Comparison of ENCODE assay signal across 1 cellular context in the genomic region with DNA sequence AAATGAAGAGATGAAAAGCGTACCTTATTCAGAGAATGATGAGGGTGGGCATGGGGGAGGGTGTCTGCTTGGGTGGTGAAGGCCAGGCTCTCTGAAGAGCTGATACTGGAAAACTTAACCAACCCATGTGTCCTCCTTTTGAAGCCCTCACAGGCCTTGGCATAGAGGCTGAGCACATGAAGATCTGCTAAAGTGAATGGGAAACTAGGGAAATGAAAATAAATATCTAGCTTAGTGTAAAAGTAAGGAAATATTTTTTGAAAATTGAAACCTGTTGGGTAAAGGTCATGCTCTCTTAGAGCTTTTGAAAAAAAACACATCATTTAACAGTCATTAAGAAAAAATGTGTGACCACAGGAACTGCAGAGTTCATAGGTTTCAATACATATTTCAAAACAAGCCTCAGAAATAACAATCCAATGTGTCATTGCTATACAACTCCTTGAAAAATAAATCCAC.
TF ChIP-seq lines count a peak whose summit lies in the region.

No MANE protein-coding gene starts in this region.

TF ChIP-seq in GM12878, 131 proteins besides CTCF, POLR2A, EP300 and RAD21:
- no peak for TF ChIP-seq TAF1 (IDR thresholded peaks at IDR 0.05; ENCODE audit: borderline replicate concordance, low read depth, low read length)
- TF ChIP-seq, protein P1, sequence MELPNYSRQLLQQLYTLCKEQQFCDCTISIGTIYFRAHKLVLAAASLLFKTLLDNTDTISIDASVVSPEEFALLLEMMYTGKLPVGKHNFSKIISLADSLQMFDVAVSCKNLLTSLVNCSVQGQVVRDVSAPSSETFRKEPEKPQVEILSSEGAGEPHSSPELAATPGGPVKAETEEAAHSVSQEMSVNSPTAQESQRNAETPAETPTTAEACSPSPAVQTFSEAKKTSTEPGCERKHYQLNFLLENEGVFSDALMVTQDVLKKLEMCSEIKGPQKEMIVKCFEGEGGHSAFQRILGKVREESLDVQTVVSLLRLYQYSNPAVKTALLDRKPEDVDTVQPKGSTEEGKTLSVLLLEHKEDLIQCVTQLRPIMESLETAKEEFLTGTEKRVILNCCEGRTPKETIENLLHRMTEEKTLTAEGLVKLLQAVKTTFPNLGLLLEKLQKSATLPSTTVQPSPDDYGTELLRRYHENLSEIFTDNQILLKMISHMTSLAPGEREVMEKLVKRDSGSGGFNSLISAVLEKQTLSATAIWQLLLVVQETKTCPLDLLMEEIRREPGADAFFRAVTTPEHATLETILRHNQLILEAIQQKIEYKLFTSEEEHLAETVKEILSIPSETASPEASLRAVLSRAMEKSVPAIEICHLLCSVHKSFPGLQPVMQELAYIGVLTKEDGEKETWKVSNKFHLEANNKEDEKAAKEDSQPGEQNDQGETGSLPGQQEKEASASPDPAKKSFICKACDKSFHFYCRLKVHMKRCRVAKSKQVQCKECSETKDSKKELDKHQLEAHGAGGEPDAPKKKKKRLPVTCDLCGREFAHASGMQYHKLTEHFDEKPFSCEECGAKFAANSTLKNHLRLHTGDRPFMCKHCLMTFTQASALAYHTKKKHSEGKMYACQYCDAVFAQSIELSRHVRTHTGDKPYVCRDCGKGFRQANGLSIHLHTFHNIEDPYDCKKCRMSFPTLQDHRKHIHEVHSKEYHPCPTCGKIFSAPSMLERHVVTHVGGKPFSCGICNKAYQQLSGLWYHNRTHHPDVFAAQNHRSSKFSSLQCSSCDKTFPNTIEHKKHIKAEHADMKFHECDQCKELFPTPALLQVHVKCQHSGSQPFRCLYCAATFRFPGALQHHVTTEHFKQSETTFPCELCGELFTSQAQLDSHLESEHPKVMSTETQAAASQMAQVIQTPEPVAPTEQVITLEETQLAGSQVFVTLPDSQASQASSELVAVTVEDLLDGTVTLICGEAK (IDR thresholded peaks at IDR 0.05; ENCODE audit: borderline replicate concordance) = no peak
- TF ChIP-seq PAX8 (IDR thresholded peaks at IDR 0.05) = no peak
- TF ChIP-seq FOXK2 (IDR thresholded peaks at IDR 0.05) = no peak
- no peak for TF ChIP-seq TCF12 (IDR thresholded peaks at IDR 0.05; ENCODE audit: low read depth, low read length)
- no peak for TF ChIP-seq NBN (IDR thresholded peaks at IDR 0.05)
- TF ChIP-seq RCOR1 (conservative IDR thresholded peaks at IDR 0.05; ENCODE audit: low read depth, low read length) = no peak
- TF ChIP-seq NFXL1 (IDR thresholded peaks at IDR 0.05; ENCODE audit: borderline replicate concordance) = no peak
- no peak for TF ChIP-seq IKZF1 (conservative IDR thresholded peaks at IDR 0.05)
- TF ChIP-seq YBX1 (IDR thresholded peaks at IDR 0.05) = no peak
- no peak for TF ChIP-seq ESRRA (IDR thresholded peaks at IDR 0.05; ENCODE audit: low read length)
- peak; percentile 64 for TF ChIP-seq NFIC (IDR thresholded peaks at IDR 0.05; ENCODE audit: low read depth, low read length)
- TF ChIP-seq, protein P2, sequence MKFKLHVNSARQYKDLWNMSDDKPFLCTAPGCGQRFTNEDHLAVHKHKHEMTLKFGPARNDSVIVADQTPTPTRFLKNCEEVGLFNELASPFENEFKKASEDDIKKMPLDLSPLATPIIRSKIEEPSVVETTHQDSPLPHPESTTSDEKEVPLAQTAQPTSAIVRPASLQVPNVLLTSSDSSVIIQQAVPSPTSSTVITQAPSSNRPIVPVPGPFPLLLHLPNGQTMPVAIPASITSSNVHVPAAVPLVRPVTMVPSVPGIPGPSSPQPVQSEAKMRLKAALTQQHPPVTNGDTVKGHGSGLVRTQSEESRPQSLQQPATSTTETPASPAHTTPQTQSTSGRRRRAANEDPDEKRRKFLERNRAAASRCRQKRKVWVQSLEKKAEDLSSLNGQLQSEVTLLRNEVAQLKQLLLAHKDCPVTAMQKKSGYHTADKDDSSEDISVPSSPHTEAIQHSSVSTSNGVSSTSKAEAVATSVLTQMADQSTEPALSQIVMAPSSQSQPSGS (IDR thresholded peaks at IDR 0.05; ENCODE audit: low read length) = peak; percentile 75
- TF ChIP-seq PAX5 (IDR thresholded peaks at IDR 0.05; ENCODE audit: borderline replicate concordance, low read depth, low read length) = no peak
- peak; percentile 84 for TF ChIP-seq RUNX3 (IDR thresholded peaks at IDR 0.05; ENCODE audit: low read length)
- peak; percentile 44; the same call in 1 of the 2 replicates for TF ChIP-seq IRF4 (IDR thresholded peaks at IDR 0.05; ENCODE audit: low read depth, low read length)
- 0 out of 2 replicates have a peak, but pooled peaks have one; percentile 48 for TF ChIP-seq BCL11A (IDR thresholded peaks at IDR 0.05; ENCODE audit: low read depth, low read length)
- no peak for TF ChIP-seq MEF2A (IDR thresholded peaks at IDR 0.05; ENCODE audit: insufficient read depth, low read depth, low read length)
- peak; percentile 63; the same call in 1 of the 2 replicates for TF ChIP-seq FOXM1 (IDR thresholded peaks at IDR 0.05; ENCODE audit: low read depth, low read length)
- TF ChIP-seq NRF1 (conservative IDR thresholded peaks at IDR 0.05; ENCODE audit: low read depth, low read length) = no peak
- TF ChIP-seq FOS (IDR thresholded peaks at IDR 0.05; ENCODE audit: borderline replicate concordance, extremely low read depth, insufficient read length) = no peak
- TF ChIP-seq, protein P3, sequence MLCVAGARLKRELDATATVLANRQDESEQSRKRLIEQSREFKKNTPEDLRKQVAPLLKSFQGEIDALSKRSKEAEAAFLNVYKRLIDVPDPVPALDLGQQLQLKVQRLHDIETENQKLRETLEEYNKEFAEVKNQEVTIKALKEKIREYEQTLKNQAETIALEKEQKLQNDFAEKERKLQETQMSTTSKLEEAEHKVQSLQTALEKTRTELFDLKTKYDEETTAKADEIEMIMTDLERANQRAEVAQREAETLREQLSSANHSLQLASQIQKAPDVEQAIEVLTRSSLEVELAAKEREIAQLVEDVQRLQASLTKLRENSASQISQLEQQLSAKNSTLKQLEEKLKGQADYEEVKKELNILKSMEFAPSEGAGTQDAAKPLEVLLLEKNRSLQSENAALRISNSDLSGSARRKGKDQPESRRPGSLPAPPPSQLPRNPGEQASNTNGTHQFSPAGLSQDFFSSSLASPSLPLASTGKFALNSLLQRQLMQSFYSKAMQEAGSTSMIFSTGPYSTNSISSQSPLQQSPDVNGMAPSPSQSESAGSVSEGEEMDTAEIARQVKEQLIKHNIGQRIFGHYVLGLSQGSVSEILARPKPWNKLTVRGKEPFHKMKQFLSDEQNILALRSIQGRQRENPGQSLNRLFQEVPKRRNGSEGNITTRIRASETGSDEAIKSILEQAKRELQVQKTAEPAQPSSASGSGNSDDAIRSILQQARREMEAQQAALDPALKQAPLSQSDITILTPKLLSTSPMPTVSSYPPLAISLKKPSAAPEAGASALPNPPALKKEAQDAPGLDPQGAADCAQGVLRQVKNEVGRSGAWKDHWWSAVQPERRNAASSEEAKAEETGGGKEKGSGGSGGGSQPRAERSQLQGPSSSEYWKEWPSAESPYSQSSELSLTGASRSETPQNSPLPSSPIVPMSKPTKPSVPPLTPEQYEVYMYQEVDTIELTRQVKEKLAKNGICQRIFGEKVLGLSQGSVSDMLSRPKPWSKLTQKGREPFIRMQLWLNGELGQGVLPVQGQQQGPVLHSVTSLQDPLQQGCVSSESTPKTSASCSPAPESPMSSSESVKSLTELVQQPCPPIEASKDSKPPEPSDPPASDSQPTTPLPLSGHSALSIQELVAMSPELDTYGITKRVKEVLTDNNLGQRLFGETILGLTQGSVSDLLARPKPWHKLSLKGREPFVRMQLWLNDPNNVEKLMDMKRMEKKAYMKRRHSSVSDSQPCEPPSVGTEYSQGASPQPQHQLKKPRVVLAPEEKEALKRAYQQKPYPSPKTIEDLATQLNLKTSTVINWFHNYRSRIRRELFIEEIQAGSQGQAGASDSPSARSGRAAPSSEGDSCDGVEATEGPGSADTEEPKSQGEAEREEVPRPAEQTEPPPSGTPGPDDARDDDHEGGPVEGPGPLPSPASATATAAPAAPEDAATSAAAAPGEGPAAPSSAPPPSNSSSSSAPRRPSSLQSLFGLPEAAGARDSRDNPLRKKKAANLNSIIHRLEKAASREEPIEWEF (IDR thresholded peaks at IDR 0.05; ENCODE audit: insufficient replicate concordance, low read depth, low read length) = no peak
- peak; percentile 68 for TF ChIP-seq JUNB (IDR thresholded peaks at IDR 0.05)
- peak; percentile 79 for TF ChIP-seq MTA2 (IDR thresholded peaks at IDR 0.05; ENCODE audit: low read depth)
- no peak for TF ChIP-seq RB1 (IDR thresholded peaks at IDR 0.05; ENCODE audit: borderline replicate concordance)
- no peak for TF ChIP-seq HDAC6 (IDR thresholded peaks at IDR 0.05; ENCODE audit: unreplicated experiment)
- TF ChIP-seq TCF7 (IDR thresholded peaks at IDR 0.05; ENCODE audit: borderline replicate concordance) = no peak
- TF ChIP-seq NR2F1 (conservative IDR thresholded peaks at IDR 0.05) = peak; percentile 91
- TF ChIP-seq CREM (IDR thresholded peaks at IDR 0.05; ENCODE audit: low read depth) = no peak
- peak; percentile 43; the same call in 1 of the 2 replicates for TF ChIP-seq ZNF384 (IDR thresholded peaks at IDR 0.05; ENCODE audit: borderline replicate concordance, low read depth, low read length)
- peak; percentile 50 for TF ChIP-seq ATF7 (IDR thresholded peaks at IDR 0.05; ENCODE audit: low read depth)
- TF ChIP-seq IKZF2 (IDR thresholded peaks at IDR 0.05) = peak; percentile 46 to 50; a peak in 3 of 4 replicates
